ENCODE assay signal across 36 cellular contexts in the genomic region with DNA sequence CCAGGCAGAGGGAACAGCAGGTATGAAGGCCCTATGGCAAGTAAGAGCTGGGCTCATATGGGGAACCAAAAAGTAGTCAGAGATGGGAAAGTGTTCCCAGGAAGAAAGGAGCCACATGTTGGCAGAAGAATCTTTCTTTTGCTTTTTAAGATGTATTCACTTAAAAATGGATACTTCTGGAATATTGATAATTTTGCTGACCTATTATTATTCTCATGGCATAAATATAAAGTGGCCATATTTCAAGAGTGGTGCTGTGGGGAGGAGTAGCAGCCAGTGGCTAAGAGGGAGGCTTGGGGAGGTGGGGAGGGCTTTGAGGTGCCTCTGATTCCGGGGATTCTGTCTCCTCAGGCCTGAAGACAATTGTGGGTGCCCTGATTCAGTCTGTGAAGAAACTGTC.
DNase-seq lines count a peak whose midpoint lies in the region; ATAC-seq, FAIRE-seq and TF ChIP-seq lines count a peak whose summit lies in the region.
"Had no signal": no experiment of that assay in that cellular context is flagged by ENCODE, and none has a peak within 500 bp of the region (broad histone marks: within the 10 kb centered on the region; RNA-seq: fewer than 3 reads in every experiment).

No MANE protein-coding gene starts in this region.

- TF ChIP-seq CTCF in HepG2 (CRISPR knock-in tag; IDR thresholded peaks at IDR 0.05) = no peak
- no peak for TF ChIP-seq CTCF in right lobe of liver (IDR thresholded peaks at IDR 0.05)
- no peak for TF ChIP-seq CTCF in A549 (IDR thresholded peaks at IDR 0.05)
- no peak for TF ChIP-seq CTCF in K562 (IDR thresholded peaks at IDR 0.05 in 2 of 3, conservative IDR thresholded peaks at IDR 0.05 in 1 of 3; ENCODE audit: insufficient read depth in 2 of 3, low read depth in 1 of 3, low read length in 3 of 3)
- no peak for TF ChIP-seq CTCF in nephron progenitor cell (IDR thresholded peaks at IDR 0.05)

- FAIRE-seq in HepG2 (lab: Jason Lieb, UNC) = no peak
- no peak for FAIRE-seq in A549 (lab: Jason Lieb, UNC)
- no peak for FAIRE-seq in K562 (lab: Jason Lieb, UNC)
- FAIRE-seq: A204.1, D721Med had no signal

- H3K4me3 Mint-ChIP-seq in nephron progenitor cell = no peak overlapping the region
- H3K4me3 Mint-ChIP-seq: B cell; CD14-positive monocyte; CD4-positive, alpha-beta memory T cell; CD4-positive, alpha-beta T cell; CD4-positive, CD25-positive, alpha-beta regulatory T cell; CD8-positive, alpha-beta T cell had no signal

- H3K27ac ChIP-seq in HepG2 (ENCODE audit: extremely low read length, insufficient read depth, low read length) = no peak overlapping the region
- H3K27ac ChIP-seq in right lobe of liver = no peak overlapping the region
- no peak overlapping the region for H3K27ac ChIP-seq in A549
- H3K27ac ChIP-seq in K562 (ENCODE audit: extremely low read depth, low read depth, low read length) = no peak overlapping the region
- H3K27ac ChIP-seq: 22Rv1; BLaER1; BLaER1 treated with 17β-estradiol and CSF1 and Interleukin-3, amounts not matched to agents 10 nM and 100 nM; C4-2B had no signal

- WGBS in HepG2 (ENCODE audit: low lambda C conversion rate) = 30% methylated on average over 1 of the region's 1 CpG
- 100% methylated on average over 1 of the region's 1 CpG for WGBS in right lobe of liver (ENCODE audit: insufficient coverage, low coverage, low lambda C conversion rate, missing lambda C conversion rate)
- WGBS in A549 (ENCODE audit: missing lambda C conversion rate) = 90% methylated on average over 1 of the region's 1 CpG
- 0% methylated on average over 1 of the region's 1 CpG for WGBS in K562 (ENCODE audit: insufficient coverage, low coverage, missing lambda C conversion rate)

- H4K20me1 ChIP-seq in HepG2 (ENCODE audit: insufficient read depth, low read length) (no peaks in the 10 kb centered on the region), K562 (replicated peaks; ENCODE audit: control insufficient read depth, insufficient read depth, low read length) (no peaks in the 10 kb centered on the region)
- H4K20me1 ChIP-seq: BLaER1; BLaER1 treated with 17β-estradiol and CSF1 and Interleukin-3, amounts not matched to agents 10 nM and 100 nM had no signal

- TF ChIP-seq RAD21 in HepG2 (CRISPR knock-in tag; IDR thresholded peaks at IDR 0.05) (no peak), A549 (conservative IDR thresholded peaks at IDR 0.05 in 1 of 2, IDR thresholded peaks at IDR 0.05 in 1 of 2) (no peak), K562 (CRISPR knock-in tag; conservative IDR thresholded peaks at IDR 0.05 in 1 of 2, IDR thresholded peaks at IDR 0.05 in 1 of 2) (no peak)

- in situ Hi-C loops in HepG2 (cut with HindIII; ENCODE audit: extremely low pct_ligation_motif_present, low pct_unique_long_range_greater_than_20kb) = no loop called here
- in situ Hi-C loops in K562 (cut with MboI) = no loop called here
- in situ Hi-C loops in G401 (cut with HindIII; ENCODE audit: low sequenced_read_pairs) = no loop called here

- intact Hi-C loops in HepG2 (cut with micrococcal nuclease; ENCODE audit: unreplicated experiment) (no loop called here), right lobe of liver (cut with DNase I) (no loop called here), K562 (cut with micrococcal nuclease) (no loop called here)

- CTCF ChIA-PET in HepG2 (lab: Yijun Ruan, JAX; ENCODE audit: low intra/inter-chr PET ratio, low total read pairs) = no interaction called here
- CTCF ChIA-PET in A549 (lab: Yijun Ruan, JAX) = no interaction called here
- CTCF ChIA-PET in K562 (lab: Yijun Ruan, JAX; ENCODE audit: low intra/inter-chr PET ratio) = no interaction called here

- H3K27me3 ChIP-seq in HepG2 (ENCODE audit: control insufficient read depth in 1 of 2, insufficient read depth in 2 of 2, low read length in 2 of 2) (no peaks in the 10 kb centered on the region), right lobe of liver (no peaks in the 10 kb centered on the region), K562 (ENCODE audit: control insufficient read depth in 2 of 2, insufficient read depth in 2 of 2, low read length in 2 of 2) (peaks cover 6 to 10% of the 10 kb centered on the region in 2 experiments; a peak in 4 of 5 replicates)
- H3K27me3 ChIP-seq: BE2C; BLaER1; BLaER1 treated with 17β-estradiol and CSF1 and Interleukin-3, amounts not matched to agents 10 nM and 100 nM had no signal

- no peaks in the 10 kb centered on the region for H3K36me3 Mint-ChIP-seq in nephron progenitor cell (ENCODE audit: low read depth)
- H3K36me3 Mint-ChIP-seq: CD14-positive monocyte; CD4-positive, alpha-beta memory T cell; CD4-positive, CD25-positive, alpha-beta regulatory T cell; CD8-positive, alpha-beta T cell had no signal

- no peak overlapping the region for H2AFZ ChIP-seq in HepG2 (ENCODE audit: low read length)
- H2AFZ ChIP-seq in K562 (ENCODE audit: low read depth, low read length) = no peak overlapping the region

- TF ChIP-seq EP300 in HepG2 (IDR thresholded peaks at IDR 0.05; ENCODE audit: low read depth in 2 of 2, low read length in 2 of 2) (no peak), HepG2 (CRISPR knock-in tag; IDR thresholded peaks at IDR 0.05; ENCODE audit: borderline replicate concordance) (no peak), A549 (IDR thresholded peaks at IDR 0.05) (no peak), K562 (IDR thresholded peaks at IDR 0.05; ENCODE audit: low read length) (no peak)

- H3K9ac ChIP-seq in HepG2 (ENCODE audit: insufficient read depth, low read depth, low read length) (no peak overlapping the region), K562 (ENCODE audit: insufficient read depth in 1 of 2, low read depth in 2 of 2, low read length in 2 of 2) (no peak overlapping the region)
- H3K9ac ChIP-seq: BLaER1; BLaER1 treated with 17β-estradiol and CSF1 and Interleukin-3, amounts not matched to agents 10 nM and 100 nM had no signal

- BruUV-seq in HepG2 (replicated peaks; lab: Mats Ljungman, UMichigan) (no TSS peak), K562 (replicated peaks; lab: Mats Ljungman, UMichigan) (no TSS peak)

- POLR2A ChIA-PET in HepG2 (lab: Yijun Ruan, JAX) = no interaction called here
- POLR2A ChIA-PET in A549 (lab: Yijun Ruan, JAX) = no interaction called here
- POLR2A ChIA-PET in K562 (lab: Yijun Ruan, JAX) = interaction anchor here (0.7 kb wide), 1 partner anchor 12 kb away, joined by 3 read pairs; no protein-coding TSS in a partner anchor

- no peaks in the 10 kb centered on the region for H3K4me1 Mint-ChIP-seq in nephron progenitor cell
- H3K4me1 Mint-ChIP-seq: B cell; CD4-positive, alpha-beta memory T cell; CD4-positive, CD25-positive, alpha-beta regulatory T cell; CD8-positive, alpha-beta memory T cell had no signal

- TF ChIP-seq POLR2A in HepG2 (IDR thresholded peaks at IDR 0.05; ENCODE audit: insufficient read depth in 1 of 2, low read depth in 2 of 2, low read length in 2 of 2) (no peak), right lobe of liver (IDR thresholded peaks at IDR 0.05) (no peak), A549 (IDR thresholded peaks at IDR 0.05; ENCODE audit: low read length) (no peak), K562 (conservative IDR thresholded peaks at IDR 0.05) (no peak)

- peaks cover 5% of the 10 kb centered on the region for H3K4me1 ChIP-seq in HepG2 (ENCODE audit: insufficient read depth, low read length)
- H3K4me1 ChIP-seq in right lobe of liver = no peaks in the 10 kb centered on the region
- H3K4me1 ChIP-seq in A549 = no peaks in the 10 kb centered on the region
- H3K4me1 ChIP-seq in K562 (replicated peaks in 1 of 2; ENCODE audit: control insufficient read depth in 2 of 2, insufficient read depth in 2 of 2, low read length in 2 of 2) = no peaks in the 10 kb centered on the region
- H3K4me1 ChIP-seq: BE2C had no signal

- ATAC-seq in HepG2 (no peak), right lobe of liver (no peak), A549 (no peak), K562 (no peak), GM18861 (IDR thresholded peaks at IDR 0.05; ENCODE audit: unreplicated experiment) (no peak)
- ATAC-seq: CD8-positive, alpha-beta T cell had no signal

- peaks cover 2% of the 10 kb centered on the region for H3K27me3 Mint-ChIP-seq in nephron progenitor cell (ENCODE audit: low read depth, poor library complexity)

- DNase-seq in HepG2 (ENCODE audit: low spot score) (no peak), right lobe of liver (no peak), A549 (ENCODE audit: low read depth in 1 of 2, low spot score in 1 of 2) (no peak), K562 (ENCODE audit: extremely low read depth in 1 of 4, low spot score in 3 of 4) (no peak), nephron progenitor cell (no peak), G401 (ENCODE audit: low spot score) (no peak), SHP77 treated with DMSO at 0.1 percent for 48 hours (lab: John Stamatoyannopoulos, UW) (no peak)
- DNase-seq: 8988T; ACHN; AML-193; BE2C; C1 segment of cervical spinal cord; Caco-2; Calu3; CD4-positive, alpha-beta memory T cell; CD4-positive, alpha-beta T cell; CD4-positive, CD25-positive, alpha-beta regulatory T cell; CD8-positive, alpha-beta memory T cell; CD8-positive, alpha-beta T cell; COR-L47; DMS 273 treated with DMSO at 0.1 percent for 48 hours; DMS153; DMS53; DMS79; DMS79 treated with DMSO at 0.1 percent for 48 hours; DND-41; EL had no signal

- H3K79me2 ChIP-seq in HepG2 (ENCODE audit: insufficient read depth, low read length) = no peaks in the 10 kb centered on the region
- no peaks in the 10 kb centered on the region for H3K79me2 ChIP-seq in K562 (ENCODE audit: control insufficient read depth, insufficient read depth, low read length)

- no peak overlapping the region for H3K4me2 ChIP-seq in HepG2 (ENCODE audit: low read depth, low read length)
- no peak overlapping the region for H3K4me2 ChIP-seq in A549
- H3K4me2 ChIP-seq in K562 (ENCODE audit: insufficient read depth, low read length) = no peak overlapping the region
- H3K4me2 ChIP-seq: BLaER1; BLaER1 treated with 17β-estradiol and CSF1 and Interleukin-3, amounts not matched to agents 10 nM and 100 nM had no signal

- peak overlapping the region; percentile 56 for H3K27ac Mint-ChIP-seq in nephron progenitor cell
- H3K27ac Mint-ChIP-seq: B cell; CD14-positive monocyte; CD4-positive, alpha-beta memory T cell; CD4-positive, alpha-beta T cell; CD4-positive, CD25-positive, alpha-beta regulatory T cell; CD8-positive, alpha-beta memory T cell; CD8-positive, alpha-beta T cell had no signal

- H3K9me3 Mint-ChIP-seq in nephron progenitor cell = no peaks in the 10 kb centered on the region
- H3K9me3 Mint-ChIP-seq: CD4-positive, alpha-beta T cell; CD4-positive, CD25-positive, alpha-beta regulatory T cell; CD8-positive, alpha-beta memory T cell; CD8-positive, alpha-beta T cell had no signal

- H3K9me3 ChIP-seq in HepG2 (ENCODE audit: low read length) (no peaks in the 10 kb centered on the region), right lobe of liver (no peaks in the 10 kb centered on the region), A549 (no peaks in the 10 kb centered on the region), K562 (replicated peaks; ENCODE audit: control insufficient read depth, insufficient read depth, low read depth, low read length) (no peaks in the 10 kb centered on the region)
- H3K9me3 ChIP-seq: BE2C; BLaER1; BLaER1 treated with 17β-estradiol and CSF1 and Interleukin-3, amounts not matched to agents 10 nM and 100 nM; Caco-2 had no signal

- no peaks in the 10 kb centered on the region for H3K9me1 ChIP-seq in K562 (ENCODE audit: control insufficient read depth, insufficient read depth, low read length)

- H3K4me3 ChIP-seq in HepG2 (replicated peaks in 1 of 3; ENCODE audit: insufficient read depth in 1 of 3, low read depth in 2 of 3, low read length in 3 of 3) (no peak overlapping the region), right lobe of liver (no peak overlapping the region), A549 (no peak overlapping the region), K562 (no peak overlapping the region)
- H3K4me3 ChIP-seq: BLaER1; BLaER1 treated with 17β-estradiol and CSF1 and Interleukin-3, amounts not matched to agents 10 nM and 100 nM had no signal

- H3K36me3 ChIP-seq in HepG2 (replicated peaks in 1 of 2; ENCODE audit: control insufficient read depth in 1 of 2, insufficient read depth in 2 of 2, low read length in 2 of 2) (no peaks in the 10 kb centered on the region), right lobe of liver (no peaks in the 10 kb centered on the region), K562 (ENCODE audit: control insufficient read depth, insufficient read depth, low read length) (no peaks in the 10 kb centered on the region)
- H3K36me3 ChIP-seq: BE2C; BLaER1; BLaER1 treated with 17β-estradiol and CSF1 and Interleukin-3, amounts not matched to agents 10 nM and 100 nM had no signal
